ENCODE assay signal across 8 cellular contexts in genomic region chr12:2752676-2753371, GRCh38. TPM values are rescaled to one million over a fixed set of nuclear protein-coding genes. Genes with fewer than 3 reads are reported as not detected.
DNase-seq lines count a peak whose midpoint lies in the region; ATAC-seq and FAIRE-seq lines count a peak whose summit lies in the region.

No MANE protein-coding gene starts in this region.

- H3K9me3 ChIP-seq in small intestine (ENCODE audit: control insufficient read depth, low read depth), result no peaks in the 10 kb centered on the region

- no peak overlapping the region for H3K27ac ChIP-seq in small intestine (ENCODE audit: low read depth in 1 of 2, low read length in 1 of 2)

- DNase-seq in CD1c-positive myeloid dendritic cell (ENCODE audit: extremely low spot score) (peak; percentile 84), HTR-8/SVneo (ENCODE audit: insufficient read length, low spot score) (peak; percentile 78), UCSD-AML1 (lab: John Stamatoyannopoulos, UW; ENCODE audit: unreplicated experiment) (peak; percentile 88), astrocyte of the hippocampus (ENCODE audit: low read depth, low spot score) (peak; percentile 92), hypothalamus (lab: John Stamatoyannopoulos, UW) (peak in 45 of 51 donors; percentile 1 to 72 (median 37)), small intestine (peak; percentile 48)

- WGBS in small intestine, 3 donors, result 10 to 16% (median 11%) methylated on average over 44 to 58 of the region's 58 CpGs

- ATAC-seq in GM18870 (IDR thresholded peaks at IDR 0.05; ENCODE audit: unreplicated experiment), result no peak
- ATAC-seq in HG03378 (IDR thresholded peaks at IDR 0.05; ENCODE audit: unreplicated experiment), result no peak

- peak; percentile 94 for FAIRE-seq in HTR-8/SVneo (lab: Jason Lieb, UNC)
- no peak for FAIRE-seq in small intestine (lab: Jason Lieb, UNC)

- H3K27me3 ChIP-seq in small intestine (ENCODE audit: control insufficient read depth in 2 of 2, insufficient read depth in 2 of 2, low read length in 2 of 2), result no peaks in the 10 kb centered on the region

- H3K4me3 ChIP-seq in small intestine (ENCODE audit: low read depth in 1 of 2, low read length in 2 of 2), result no peak overlapping the region

- H3K4me1 ChIP-seq in small intestine (ENCODE audit: control insufficient read depth in 2 of 2, insufficient read depth in 1 of 2, low read depth in 1 of 2, low read length in 1 of 2), result no peaks in the 10 kb centered on the region

- no peaks in the 10 kb centered on the region for H3K36me3 ChIP-seq in small intestine (ENCODE audit: control insufficient read depth in 2 of 2, insufficient read depth in 2 of 2, low read length in 2 of 2)

RNA-seq across cellular contexts. Expression of gene FKBP4, which starts 41.9 kb away (rescaled TPM):
- polyA plus RNA-seq in small intestine, result 10 to 100 TPM; 20.3 to 37.0 (median 31.8) TPM

RNA-seq across cellular contexts. Expression of gene ITFG2, which starts 59.6 kb away (rescaled TPM):
- 10 to 100 TPM; 17.0 to 27.0 (median 17.7) TPM for polyA plus RNA-seq in small intestine

Comparison
In these comparisons a context has a peak if more than half of its experiments do, and no peak if none do; other contexts are left out.
1. DNase-seq: peak in every context shown above with its lines; median percentile 92 in astrocyte of the hippocampus; 88 in UCSD-AML1; 84 in CD1c-positive myeloid dendritic cell; 78 in HTR-8/SVneo; 48 in small intestine; 37 in hypothalamus.